In the genomic region with DNA sequence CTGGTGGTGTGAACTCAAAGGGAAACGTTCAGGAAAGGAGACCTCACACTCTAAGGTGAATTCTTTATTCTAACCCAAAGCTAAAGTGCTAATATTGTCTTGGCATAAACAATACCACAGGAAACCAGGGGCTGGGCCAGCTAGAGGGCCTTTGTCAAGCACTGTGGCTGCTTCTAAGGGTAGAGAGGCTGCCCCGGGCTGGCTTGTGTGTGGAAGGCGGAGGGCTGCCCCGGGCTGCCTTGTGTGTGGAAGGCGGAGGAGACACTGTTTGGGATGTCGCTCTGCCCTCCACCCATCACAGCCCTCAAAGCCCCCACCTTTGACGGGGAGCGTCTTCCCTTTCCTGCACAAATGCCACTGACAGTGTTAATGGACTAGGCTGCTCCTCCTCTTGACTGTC, we compare ENCODE assay signal across 10 cellular contexts.
DNase-seq lines count a peak whose midpoint lies in the region; ATAC-seq and TF ChIP-seq lines count a peak whose summit lies in the region.
"Had no signal": no experiment of that assay in that cellular context is flagged by ENCODE, and none has a peak within 500 bp of the region (broad histone marks: within the 10 kb centered on the region; RNA-seq: fewer than 3 reads in every experiment).

No MANE protein-coding gene starts in this region.

- intact Hi-C loops in breast epithelium (cut with DNase I; ENCODE audit: low total_unique reads) = loop anchor here (5.0 kb wide), 1 partner anchor 86 kb away; no protein-coding TSS in a partner anchor
- intact Hi-C loops in mammary epithelial cell (cut with micrococcal nuclease) = loop anchor here (5.0 kb wide), 1 partner anchor 94 kb away; no protein-coding TSS in a partner anchor
- intact Hi-C loops in ascending aorta (cut with DNase I) = loop anchor here (5.0 kb wide), 1 partner anchor 49 kb away; no protein-coding TSS in a partner anchor
- intact Hi-C loops in naive thymus-derived CD4-positive, alpha-beta T cell (cut with micrococcal nuclease) = loop anchor here in 1 of 2 donors (5.0 kb wide), 1 partner anchor 51 kb away; no protein-coding TSS in a partner anchor
- intact Hi-C loops in vagina (cut with DNase I) = no loop called here
- intact Hi-C loops in transverse colon (cut with DNase I; ENCODE audit: low total_unique reads) = no loop called here

- H3K27me3 ChIP-seq in breast epithelium = no peaks in the 10 kb centered on the region
- H3K27me3 ChIP-seq in mammary epithelial cell (ENCODE audit: insufficient read depth, low read length) = no peaks in the 10 kb centered on the region
- no peaks in the 10 kb centered on the region for H3K27me3 ChIP-seq in ascending aorta
- no peaks in the 10 kb centered on the region for H3K27me3 ChIP-seq in naive thymus-derived CD4-positive, alpha-beta T cell (ENCODE audit: control insufficient read depth in 2 of 2, insufficient read depth in 2 of 2, low read length in 2 of 2)
- no peaks in the 10 kb centered on the region for H3K27me3 ChIP-seq in vagina
- no peaks in the 10 kb centered on the region for H3K27me3 ChIP-seq in transverse colon

- no peaks in the 10 kb centered on the region for H3K79me2 ChIP-seq in mammary epithelial cell (ENCODE audit: insufficient read depth, low read length)

- POLR2A ChIA-PET in naive thymus-derived CD4-positive, alpha-beta T cell (lab: Charles Lee) = interaction anchor here (0.6 to 1.8 kb wide), 6 partner anchors 11 to 300 kb away, joined by 3 to 7 read pairs (median 4); no protein-coding TSS in a partner anchor

- no peak for TF ChIP-seq POLR2A in breast epithelium (IDR thresholded peaks at IDR 0.05)
- TF ChIP-seq POLR2A in vagina (IDR thresholded peaks at IDR 0.05) = no peak
- TF ChIP-seq POLR2A in transverse colon (IDR thresholded peaks at IDR 0.05) = no peak

- H4K20me1 ChIP-seq in mammary epithelial cell (ENCODE audit: insufficient read depth, low read length) = no peaks in the 10 kb centered on the region

- dilution Hi-C loops in mammary epithelial cell (cut with HindIII; ENCODE audit: low sequenced_read_pairs) = no loop called here

- H3K9me3 ChIP-seq in breast epithelium = no peaks in the 10 kb centered on the region
- H3K9me3 ChIP-seq in mammary epithelial cell (replicated peaks; ENCODE audit: insufficient read depth, low read length) = no peaks in the 10 kb centered on the region
- H3K9me3 ChIP-seq in ascending aorta = no peaks in the 10 kb centered on the region
- H3K9me3 ChIP-seq in naive thymus-derived CD4-positive, alpha-beta T cell (ENCODE audit: control insufficient read depth in 2 of 3, low read length in 3 of 3) = no peaks in the 10 kb centered on the region
- H3K9me3 ChIP-seq in vagina = no peaks in the 10 kb centered on the region
- H3K9me3 ChIP-seq in transverse colon = no peaks in the 10 kb centered on the region

- no peak for DNase-seq in breast epithelium (ENCODE audit: low spot score in 2 of 2)
- no peak for DNase-seq in mammary epithelial cell
- no peak for DNase-seq in ascending aorta (ENCODE audit: low spot score in 2 of 2)
- DNase-seq in naive thymus-derived CD4-positive, alpha-beta T cell = no peak
- no peak for DNase-seq in vagina (ENCODE audit: extremely low spot score in 2 of 2)
- DNase-seq in transverse colon = no peak
- DNase-seq: stimulated activated CD4-positive, alpha-beta T cell treated with anti-CD3 and anti-CD28 coated beads, Interleukin-1b, Interleukin-23, amount 100 ng/mL, for 48 hours had no signal

- H3K36me3 Mint-ChIP-seq in naive thymus-derived CD4-positive, alpha-beta T cell = no peaks in the 10 kb centered on the region
- H3K36me3 Mint-ChIP-seq: brain had no signal

- H3K4me1 ChIP-seq in breast epithelium (no peaks in the 10 kb centered on the region), mammary epithelial cell (ENCODE audit: insufficient read depth, low read length) (no peaks in the 10 kb centered on the region), ascending aorta (peaks cover 21 to 47% of the 10 kb centered on the region in 2 donors), vagina (peaks cover 36% of the 10 kb centered on the region), transverse colon (peaks cover 20 to 43% (median 33%) of the 10 kb centered on the region in 4 donors)
- H3K4me1 ChIP-seq in naive thymus-derived CD4-positive, alpha-beta T cell (ENCODE audit: control insufficient read depth in 2 of 2, insufficient read depth in 2 of 2, low read length in 2 of 2) = peaks cover 18% of the 10 kb centered on the region in 2 donors

- in situ Hi-C loops in mammary epithelial cell (cut with MboI; ENCODE audit: low sequenced_read_pairs in 2 of 2) (no loop called here), transverse colon (cut with MboI; ENCODE audit: low pct_ligation_motif_present in 1 of 4, low pct_unique_long_range_greater_than_20kb in 1 of 4, low sequenced_read_pairs in 3 of 4) (no loop called here)

- TF ChIP-seq EP300 in transverse colon (IDR thresholded peaks at IDR 0.05; ENCODE audit: low read depth) = no peak

- H2AFZ ChIP-seq in mammary epithelial cell (ENCODE audit: low read depth, low read length) = no peak overlapping the region

- CTCF ChIA-PET in mammary epithelial cell (lab: Charles Lee; ENCODE audit: low non-redundant PET) = no interaction called here
- CTCF ChIA-PET in naive thymus-derived CD4-positive, alpha-beta T cell (lab: Charles Lee) = no interaction called here

- no peaks in the 10 kb centered on the region for H3K9me3 Mint-ChIP-seq in naive thymus-derived CD4-positive, alpha-beta T cell

- WGBS in mammary epithelial cell (ENCODE audit: low coverage, missing lambda C conversion rate) = 64% methylated on average over 8 of the region's 8 CpGs
- WGBS in transverse colon (ENCODE audit: low coverage in 1 of 2), 2 donors = 46 to 80% methylated on average over 3 to 8 of the region's 8 CpGs

- peak overlapping the region in 5 of 10 donors; percentile 9 to 50 (median 16) for H3K4me3 Mint-ChIP-seq in naive thymus-derived CD4-positive, alpha-beta T cell
- H3K4me3 Mint-ChIP-seq: brain had no signal

- peak overlapping the region in 8 of 9 donors; percentile 21 to 78 (median 69) for H3K27ac Mint-ChIP-seq in naive thymus-derived CD4-positive, alpha-beta T cell

- no peaks in the 10 kb centered on the region for H3K27me3 Mint-ChIP-seq in naive thymus-derived CD4-positive, alpha-beta T cell

- H3K36me3 ChIP-seq in breast epithelium (no peaks in the 10 kb centered on the region), mammary epithelial cell (ENCODE audit: insufficient read depth, low read length) (no peaks in the 10 kb centered on the region), ascending aorta (no peaks in the 10 kb centered on the region), vagina (no peaks in the 10 kb centered on the region), transverse colon (no peaks in the 10 kb centered on the region)
- H3K36me3 ChIP-seq in naive thymus-derived CD4-positive, alpha-beta T cell (ENCODE audit: control insufficient read depth in 2 of 3, insufficient read depth in 3 of 3, low read length in 3 of 3) = no peaks in the 10 kb centered on the region

- no peak overlapping the region for H3K9ac ChIP-seq in mammary epithelial cell (ENCODE audit: insufficient read depth, low read length)

- peak overlapping the region; percentile 3 to 66 for H3K27ac ChIP-seq in breast epithelium
- H3K27ac ChIP-seq in mammary epithelial cell (ENCODE audit: insufficient read depth, low read depth, low read length) = no peak overlapping the region
- peak overlapping the region; percentile 86 to 94 for H3K27ac ChIP-seq in ascending aorta
- H3K27ac ChIP-seq in naive thymus-derived CD4-positive, alpha-beta T cell (ENCODE audit: low read depth, low read length) = no peak overlapping the region
- H3K27ac ChIP-seq in vagina = peak overlapping the region; percentile 24
- H3K27ac ChIP-seq in transverse colon = peak overlapping the region in 2 of 4 donors; percentile 13 to 46

- H3K4me1 Mint-ChIP-seq in naive thymus-derived CD4-positive, alpha-beta T cell = peaks cover 26 to 39% (median 30%) of the 10 kb centered on the region in 7 donors

- ATAC-seq in naive thymus-derived CD4-positive, alpha-beta T cell = peak; percentile 89
- ATAC-seq in HG03139 (IDR thresholded peaks at IDR 0.05; ENCODE audit: unreplicated experiment) = no peak
- no peak for ATAC-seq in GM21737 (IDR thresholded peaks at IDR 0.05; ENCODE audit: unreplicated experiment)

- no TSS peak for BruUV-seq in mammary epithelial cell (replicated peaks; lab: Mats Ljungman, UMichigan)

- no peak overlapping the region for H3K4me2 ChIP-seq in mammary epithelial cell (ENCODE audit: insufficient read depth, low read depth, low read length)

- H3K4me3 ChIP-seq in breast epithelium (no peak overlapping the region), mammary epithelial cell (replicated peaks in 1 of 3; ENCODE audit: insufficient read depth in 1 of 3, low read depth in 2 of 3, low read length in 3 of 3) (no peak overlapping the region), ascending aorta (no peak overlapping the region), vagina (no peak overlapping the region), transverse colon (no peak overlapping the region)
- no peak overlapping the region for H3K4me3 ChIP-seq in naive thymus-derived CD4-positive, alpha-beta T cell (ENCODE audit: low read length)

- TF ChIP-seq CTCF in breast epithelium (IDR thresholded peaks at IDR 0.05) (no peak), mammary epithelial cell (conservative IDR thresholded peaks at IDR 0.05 in 1 of 2, IDR thresholded peaks at IDR 0.05 in 1 of 2; ENCODE audit: extremely low read depth in 1 of 2, insufficient read depth in 1 of 2, low read depth in 1 of 2, low read length in 2 of 2) (no peak), ascending aorta (IDR thresholded peaks at IDR 0.05) (no peak), vagina (IDR thresholded peaks at IDR 0.05) (no peak), transverse colon (IDR thresholded peaks at IDR 0.05) (no peak)

Comparison
In these comparisons a context has a peak if more than half of its experiments do, and no peak if none do; other contexts are left out.
1. H3K27ac ChIP-seq: peak in breast epithelium (2 of 2), ascending aorta (2 of 2) and vagina (single experiment); none in mammary epithelial cell (single experiment) and naive thymus-derived CD4-positive, alpha-beta T cell (single experiment).
2. intact Hi-C loops: an anchor here in breast epithelium (5.0 kb wide), mammary epithelial cell (5.0 kb wide) and ascending aorta (5.0 kb wide); none called in vagina and transverse colon.